1 cellular context compared by ENCODE assay signal in genomic region chrX:10011991-10012390, GRCh38.
TF ChIP-seq lines count a peak whose summit lies in the region.

No MANE protein-coding gene starts in this region.

TF ChIP-seq in IMR-90, 13 proteins besides CTCF, POLR2A, EP300 and RAD21 (continued from another document):
- TF ChIP-seq RCOR1 (IDR thresholded peaks at IDR 0.05; ENCODE audit: insufficient replicate concordance, low read length) (no peak), SMC3 (IDR thresholded peaks at IDR 0.05; ENCODE audit: low read depth, low read length) (no peak), NFE2L2 (IDR thresholded peaks at IDR 0.05; ENCODE audit: low read depth, low read length) (no peak), RFX5 (IDR thresholded peaks at IDR 0.05; ENCODE audit: low read depth, low read length) (no peak), CEBPB (IDR thresholded peaks at IDR 0.05; ENCODE audit: low read depth, low read length) (no peak), MXI1 (IDR thresholded peaks at IDR 0.05; ENCODE audit: borderline replicate concordance, low read depth, low read length) (no peak), BHLHE40 (IDR thresholded peaks at IDR 0.05; ENCODE audit: low read depth, low read length) (no peak), ELK1 (IDR thresholded peaks at IDR 0.05; ENCODE audit: borderline replicate concordance, low read depth, low read length) (no peak), CHD1 (IDR thresholded peaks at IDR 0.05; ENCODE audit: low read depth, low read length) (no peak)
TF ChIP-seq in IMR-90: peak in this region for 0.
